ENCODE assay signal across 8 cellular contexts in the genomic region with DNA sequence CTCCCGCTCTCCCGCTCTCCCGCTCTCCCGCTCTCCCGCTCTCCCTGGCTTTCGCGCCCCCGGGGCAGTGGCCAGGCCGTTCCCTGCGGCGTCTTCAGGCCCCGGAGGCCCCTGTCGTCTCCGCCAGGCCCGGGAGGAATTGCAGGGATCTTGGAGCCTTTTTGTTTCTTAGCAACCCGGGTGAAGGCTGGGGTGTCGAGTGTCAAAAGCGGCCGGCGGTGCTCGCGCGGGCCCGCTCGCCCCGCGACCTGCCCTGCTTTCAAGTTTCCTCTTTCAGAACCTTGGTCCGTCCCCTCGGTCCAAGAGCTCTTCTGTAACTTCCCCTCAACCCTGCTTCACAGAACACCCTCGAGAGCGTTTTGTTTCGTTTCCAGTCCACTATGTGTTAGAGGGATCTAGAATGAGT. TPM values are rescaled to one million over a fixed set of nuclear protein-coding genes. Genes with fewer than 3 reads are reported as not detected.
DNase-seq lines count a peak whose midpoint lies in the region; ATAC-seq and TF ChIP-seq lines count a peak whose summit lies in the region.

No MANE protein-coding gene starts in this region.

- H3K27ac ChIP-seq in 22Rv1: peak overlapping the region; percentile 97

- DNase-seq in GM13977 (ENCODE audit: low spot score) (peak; percentile 52), NCI-H146 treated with DMSO at 0.1 percent for 48 hours (lab: John Stamatoyannopoulos, UW; ENCODE audit: unreplicated experiment) (peak; percentile 66), lower leg skin (ENCODE audit: low spot score in 2 of 2) (peak; percentile 36 to 88)
- DNase-seq in activated CD4-positive, alpha-beta T cell treated with anti-CD3 and anti-CD28 coated beads for 48 hours: peak; percentile 47
- peak; percentile 19 for DNase-seq in effector CD8-positive, alpha-beta T cell (lab: John Stamatoyannopoulos, UW)
- DNase-seq in stimulated activated CD8-positive, alpha-beta memory T cell treated with anti-CD3 and anti-CD28 coated beads, Interleukin-15, amount 100 ng/mL, for 24 hours (ENCODE audit: low read depth): peak; percentile 5

- intact Hi-C loops in lower leg skin (cut with DNase I; ENCODE audit: low total_unique reads): loop anchor here (5.0 kb wide), 1 partner anchor 76 kb away; a partner anchor contains a TSS

- in situ Hi-C loops in GM13977 (cut with MboI; ENCODE audit: low pct_unique_long_range_greater_than_20kb, low sequenced_read_pairs, unreplicated experiment): no loop called here

- ATAC-seq in HG02852 (IDR thresholded peaks at IDR 0.05; ENCODE audit: unreplicated experiment): peak; percentile 32

- TF ChIP-seq POLR2A in lower leg skin (IDR thresholded peaks at IDR 0.05): no peak

- H3K4me3 ChIP-seq in lower leg skin (ENCODE audit: low read depth, poor library complexity, severe bottlenecking): peak overlapping the region; percentile 71

- TF ChIP-seq CTCF in 22Rv1 (IDR thresholded peaks at IDR 0.05) (no peak), GM13977 (IDR thresholded peaks at IDR 0.05; ENCODE audit: extremely low read depth, insufficient read depth, missing control alignments) (no peak), lower leg skin (IDR thresholded peaks at IDR 0.05) (no peak)

- 1% methylated on average over 24 to 32 of the region's 32 CpGs for WGBS in lower leg skin, 2 donors

RNA-seq across cellular contexts. Expression of a gene that starts 1.4 kb away (rescaled TPM):
- 10 to 100 TPM in 3 of 4 donors, 1 to 10 TPM in 1; 8.5 to 19.5 (median 14.9) TPM for total RNA-seq in lower leg skin

Comparison
In these comparisons a context has a peak if more than half of its experiments do, and no peak if none do; other contexts are left out.
1. Peak in every context shown above with its lines: DNase-seq, ATAC-seq, H3K4me3 ChIP-seq and H3K27ac ChIP-seq.
2. DNase-seq: peak in every context shown above with its lines; median percentile 66 in NCI-H146 treated with DMSO at 0.1 percent for 48 hours; 62 in lower leg skin; 52 in GM13977; 47 in activated CD4-positive, alpha-beta T cell treated with anti-CD3 and anti-CD28 coated beads for 48 hours; 19 in effector CD8-positive, alpha-beta T cell; 5 in stimulated activated CD8-positive, alpha-beta memory T cell treated with anti-CD3 and anti-CD28 coated beads, Interleukin-15, amount 100 ng/mL, for 24 hours.